9 cellular contexts compared by ENCODE assay signal in genomic region chr1:17128361-17128760, GRCh38. TPM values are rescaled to one million over a fixed set of nuclear protein-coding genes. Genes with fewer than 3 reads are reported as not detected.
A peak's percentile ranks its signal among the peaks of the same experiment; 100 is the strongest.
DNase-seq lines count a peak whose midpoint lies in the region; ATAC-seq lines count a peak whose summit lies in the region.
"Had no signal": no experiment of that assay in that cellular context is flagged by ENCODE, and none has a peak within 500 bp of the region (broad histone marks: within the 10 kb centered on the region; RNA-seq: fewer than 3 reads in every experiment).

No MANE protein-coding gene starts in this region.

- no peak overlapping the region for H3K4me3 Mint-ChIP-seq in activated T-helper 17 cell treated with anti-CD3 and anti-CD28 coated beads, Interleukin-2, amount 50 U/mL, for 72 hours

- H3K4me1 Mint-ChIP-seq in activated T-helper 17 cell treated with anti-CD3 and anti-CD28 coated beads, Interleukin-2, amount 50 U/mL, for 72 hours: no peaks in the 10 kb centered on the region

- no peak overlapping the region for H3K27ac ChIP-seq in caudate nucleus (ENCODE audit: low read depth, low read length)

- no peaks in the 10 kb centered on the region for H3K27me3 Mint-ChIP-seq in activated T-helper 17 cell treated with anti-CD3 and anti-CD28 coated beads, Interleukin-2, amount 50 U/mL, for 72 hours

- H3K27ac Mint-ChIP-seq in activated T-helper 17 cell treated with anti-CD3 and anti-CD28 coated beads, Interleukin-2, amount 50 U/mL, for 72 hours: no peak overlapping the region

- ATAC-seq in activated T-helper 17 cell treated with anti-CD3 and anti-CD28 coated beads, Interleukin-2, amount 50 U/mL, for 72 hours (replicated peaks): no peak
- no peak for ATAC-seq in GM21381 (IDR thresholded peaks at IDR 0.05; ENCODE audit: unreplicated experiment)

- no peaks in the 10 kb centered on the region for H3K9me3 Mint-ChIP-seq in activated T-helper 17 cell treated with anti-CD3 and anti-CD28 coated beads, Interleukin-2, amount 50 U/mL, for 72 hours

- H3K36me3 Mint-ChIP-seq in activated T-helper 17 cell treated with anti-CD3 and anti-CD28 coated beads, Interleukin-2, amount 50 U/mL, for 72 hours (ENCODE audit: low read depth): no peaks in the 10 kb centered on the region

- DNase-seq in AG08395 (ENCODE audit: low spot score) (peak; percentile 95), KBM-7 (peak; percentile 69), amniotic stem cell (lab: John Stamatoyannopoulos, UW) (peak; percentile 72), kidney glomerular epithelial cell (lab: John Stamatoyannopoulos, UW) (peak; percentile 100), caudate nucleus (lab: John Stamatoyannopoulos, UW) (no peak), SHP77 treated with DMSO at 0.1 percent for 48 hours (lab: John Stamatoyannopoulos, UW) (no peak)
- DNase-seq: NCI-H2029 had no signal

- in situ Hi-C loops in KBM-7 (cut with MboI; ENCODE audit: low pct_unique_long_range_greater_than_20kb, low sequenced_read_pairs): no loop called here

RNA-seq across cellular contexts. Expression of gene PADI2, which starts 9.1 kb away (rescaled TPM):
- total RNA-seq in activated T-helper 17 cell treated with anti-CD3 and anti-CD28 coated beads, Interleukin-2, amount 50 U/mL, for 72 hours: under 1 TPM; 0.13 to 0.26 TPM

Comparison
In these comparisons a context has a peak if more than half of its experiments do, and no peak if none do; other contexts are left out.
1. DNase-seq: peak in AG08395 (single experiment), KBM-7 (single experiment), amniotic stem cell (single experiment) and kidney glomerular epithelial cell (single experiment); none in caudate nucleus (0 of 61) and SHP77 treated with DMSO at 0.1 percent for 48 hours (single experiment).